ENCODE assay signal across 8 cellular contexts in genomic region chr6:27608916-27609883, GRCh38.
A peak's percentile ranks its signal among the peaks of the same experiment; 100 is the strongest.
DNase-seq lines count a peak whose midpoint lies in the region; ATAC-seq and TF ChIP-seq lines count a peak whose summit lies in the region.

No MANE protein-coding gene starts in this region.

- in situ Hi-C loops in SK-MEL-5 (cut with HindIII; ENCODE audit: low pct_unique_long_range_greater_than_20kb, low sequenced_read_pairs) = loop anchor here (10.0 kb wide), 1 partner anchor 104 kb away; no protein-coding TSS in a partner anchor

- DNase-seq in CD4-positive, alpha-beta T cell = no peak
- DNase-seq in HCEC 1CT (peak; percentile 68), SK-MEL-5 (ENCODE audit: low read depth, low spot score) (peak; percentile 97), glomerular visceral epithelial cell (ENCODE audit: extremely low spot score) (peak; percentile 59), left cardiac atrium (no peak), NCI-H345 treated with DMSO at 0.1 percent for 48 hours (lab: John Stamatoyannopoulos, UW; ENCODE audit: unreplicated experiment) (no peak), HK-2 (ENCODE audit: unreplicated experiment) (no peak)

- H3K27me3 Mint-ChIP-seq in CD4-positive, alpha-beta T cell = peaks cover 74% of the 10 kb centered on the region

- TF ChIP-seq CTCF in CD4-positive, alpha-beta T cell (IDR thresholded peaks at IDR 0.05) = peak; percentile 59

- H3K27ac ChIP-seq in CD4-positive, alpha-beta T cell (ENCODE audit: low read depth, low read length) = no peak overlapping the region

- CTCF ChIA-PET in CD4-positive, alpha-beta T cell (lab: Charles Lee) = interaction anchor here (0.6 to 1.4 kb wide), 5 partner anchors 8 to 236 kb away, joined by 3 to 4 read pairs (median 3); no protein-coding TSS in a partner anchor

- intact Hi-C loops in CD4-positive, alpha-beta T cell (cut with DNase I, micrococcal nuclease) = loop anchor here in 1 of 2 experiments (1.0 to 5.0 kb wide), 3 partner anchors 297 to 447 kb away; partner anchors contain the start of gene POM121L2
- intact Hi-C loops in left cardiac atrium (cut with DNase I) = no loop called here

- H3K36me3 Mint-ChIP-seq in CD4-positive, alpha-beta T cell (ENCODE audit: low read depth) = no peaks in the 10 kb centered on the region

- H3K4me3 Mint-ChIP-seq in CD4-positive, alpha-beta T cell = no peak overlapping the region

- H3K4me1 Mint-ChIP-seq in CD4-positive, alpha-beta T cell (ENCODE audit: low read depth) = peaks cover 18% of the 10 kb centered on the region

- POLR2A ChIA-PET in CD4-positive, alpha-beta T cell (lab: Charles Lee) = no interaction called here

- H3K27ac Mint-ChIP-seq in CD4-positive, alpha-beta T cell = no peak overlapping the region

- no peak for ATAC-seq in CD4-positive, alpha-beta T cell (ENCODE audit: poor library complexity)
- no peak for ATAC-seq in HG02678 (IDR thresholded peaks at IDR 0.05; ENCODE audit: unreplicated experiment)
- ATAC-seq in left cardiac atrium = no peak

- no peaks in the 10 kb centered on the region for H3K9me3 ChIP-seq in CD4-positive, alpha-beta T cell (ENCODE audit: control insufficient read depth, low read length)

- H3K27me3 ChIP-seq in CD4-positive, alpha-beta T cell (ENCODE audit: control insufficient read depth, insufficient read depth, low read length) = peaks cover 45% of the 10 kb centered on the region

- H3K9me3 Mint-ChIP-seq in CD4-positive, alpha-beta T cell = no peaks in the 10 kb centered on the region

Comparison
In these comparisons a context has a peak if more than half of its experiments do, and no peak if none do; other contexts are left out.
1. DNase-seq: peak in HCEC 1CT (single experiment), SK-MEL-5 (single experiment) and glomerular visceral epithelial cell (single experiment); none in CD4-positive, alpha-beta T cell (0 of 10), left cardiac atrium (single experiment), NCI-H345 treated with DMSO at 0.1 percent for 48 hours (single experiment) and HK-2 (single experiment).